26 cellular contexts compared by ENCODE assay signal in genomic region chr6:147666254-147666653, GRCh38.
"Had no signal": no experiment of that assay in that cellular context is flagged by ENCODE, and none has a peak within 500 bp of the region (broad histone marks: within the 10 kb centered on the region; RNA-seq: fewer than 3 reads in every experiment).

No MANE protein-coding gene starts in this region.

- H3K27me3 ChIP-seq: ascending aorta, body of pancreas, MG63 had no signal

- H3K27me3 Mint-ChIP-seq: activated CD4-positive, alpha-beta memory T cell treated with anti-CD3 and anti-CD28 coated beads for 36 hours; activated CD4-positive, alpha-beta T cell treated with anti-CD3 and anti-CD28 coated beads, Interleukin-2, amount 10 ng/mL, durations not matched to agents 7 days and 5 days; activated naive CD8-positive, alpha-beta T cell treated with anti-CD3 and anti-CD28 coated beads, Interleukin-2, amount 50 U/mL, for 24 hours; central memory CD8-positive, alpha-beta T cell had no signal

- H3K4me3 Mint-ChIP-seq: activated CD4-positive, alpha-beta memory T cell treated with anti-CD3 and anti-CD28 coated beads for 36 hours; activated CD4-positive, alpha-beta T cell treated with anti-CD3 and anti-CD28 coated beads, Interleukin-2, amount 10 ng/mL, durations not matched to agents 7 days and 5 days; activated naive CD8-positive, alpha-beta T cell treated with anti-CD3 and anti-CD28 coated beads, Interleukin-2, amount 50 U/mL, for 24 hours; activated T-cell treated with anti-CD3 and anti-CD28 coated beads, Interleukin-2, amount 50 U/mL, for 4 hours; central memory CD8-positive, alpha-beta T cell; T-cell had no signal

- H3K9me3 Mint-ChIP-seq: activated CD4-positive, alpha-beta T cell treated with anti-CD3 and anti-CD28 coated beads, Interleukin-2, amount 10 ng/mL, durations not matched to agents 7 days and 5 days had no signal

- H3K4me3 ChIP-seq: ascending aorta, body of pancreas, MG63, PC-9 had no signal

- H3K4me1 Mint-ChIP-seq: activated CD4-positive, alpha-beta T cell treated with anti-CD3 and anti-CD28 coated beads, Interleukin-2, amount 10 ng/mL, durations not matched to agents 7 days and 5 days; activated naive CD8-positive, alpha-beta T cell treated with anti-CD3 and anti-CD28 coated beads, Interleukin-2, amount 50 U/mL, for 24 hours; central memory CD8-positive, alpha-beta T cell; T-cell had no signal

- ATAC-seq: activated naive CD4-positive, alpha-beta T cell treated with anti-CD3 and anti-CD28 coated beads, Interleukin-2, amount 50 U/mL, for 72 hours; activated naive CD8-positive, alpha-beta T cell treated with anti-CD3 and anti-CD28 coated beads, Interleukin-2, amount 50 U/mL, for 24 hours; activated T-cell treated with anti-CD3 and anti-CD28 coated beads, Interleukin-2, amount 50 U/mL, for 4 hours; body of pancreas; T-cell had no signal

- H3K27ac ChIP-seq: ascending aorta, body of pancreas, PC-9 had no signal

- H3K4me1 ChIP-seq: ascending aorta, body of pancreas had no signal

- H3K4me2 ChIP-seq: PC-9 had no signal

- DNase-seq: activated CD4-positive, alpha-beta memory T cell treated with anti-CD3 and anti-CD28 coated beads for 36 hours; activated CD4-positive, alpha-beta T cell treated with anti-CD3 and anti-CD28 coated beads, Interleukin-2, amount 10 ng/mL, durations not matched to agents 7 days and 5 days; activated CD4-positive, CD25-positive, alpha-beta regulatory T cell; activated CD8-positive, alpha-beta memory T cell treated with anti-CD3 and anti-CD28 coated beads for 24 hours; activated effector memory CD4-positive, alpha-beta T cell treated with anti-CD3 and anti-CD28 coated beads, Interleukin-2, amount 50 U/mL, for 16 hours; activated naive CD4-positive, alpha-beta T cell treated with Interleukin-2 at 50 U/mL for 16 hours; activated naive CD8-positive, alpha-beta T cell treated with anti-CD3 and anti-CD28 coated beads, Interleukin-2, amount 50 U/mL, for 24 hours; activated T-cell treated with anti-CD3 and anti-CD28 coated beads, Interleukin-2, amount 50 U/mL, for 4 hours; amniotic stem cell; body of pancreas; MG63; MV-4-11; NCI-H1092 treated with DMSO at 0.1 percent for 48 hours; NCI-H1417 treated with DMSO at 0.1 percent for 48 hours; NCI-H187; NCI-H2081 treated with DMSO at 0.1 percent for 48 hours; NCI-H446; NCI-H524; PC-9; SHP77 treated with DMSO at 0.1 percent for 48 hours; T-cell; T-helper 2 cell; T1000 had no signal

- H3K36me3 ChIP-seq: ascending aorta, MG63 had no signal

- H3K36me3 Mint-ChIP-seq: activated CD4-positive, alpha-beta memory T cell treated with anti-CD3 and anti-CD28 coated beads for 36 hours; activated naive CD4-positive, alpha-beta T cell treated with anti-CD3 and anti-CD28 coated beads, Interleukin-2, amount 50 U/mL, for 72 hours; T-cell had no signal

- H2AFZ ChIP-seq: PC-9 had no signal

- H3K27ac Mint-ChIP-seq: activated CD4-positive, alpha-beta memory T cell treated with anti-CD3 and anti-CD28 coated beads for 36 hours; activated CD4-positive, alpha-beta T cell treated with anti-CD3 and anti-CD28 coated beads, Interleukin-2, amount 10 ng/mL, durations not matched to agents 7 days and 5 days; activated naive CD4-positive, alpha-beta T cell treated with anti-CD3 and anti-CD28 coated beads, Interleukin-2, amount 50 U/mL, for 72 hours; activated naive CD8-positive, alpha-beta T cell treated with anti-CD3 and anti-CD28 coated beads, Interleukin-2, amount 50 U/mL, for 24 hours; T-cell had no signal
